Comparison of ENCODE assay signal across 8 cellular contexts in genomic region chr6:119147101-119148053, GRCh38.
DNase-seq lines count a peak whose midpoint lies in the region; ATAC-seq and TF ChIP-seq lines count a peak whose summit lies in the region.

No MANE protein-coding gene starts in this region.

- no peak overlapping the region for H2BK5ac ChIP-seq in neuronal stem cell (ENCODE audit: low read length)

- H3K4ac ChIP-seq in neuronal stem cell (ENCODE audit: low read length), result no peak overlapping the region

- no peak overlapping the region for H3K4me2 ChIP-seq in neuronal stem cell (ENCODE audit: insufficient read depth, low read length, poor library complexity, severe bottlenecking)

- H3K79me1 ChIP-seq in neuronal stem cell (ENCODE audit: low read depth, low read length), result no peaks in the 10 kb centered on the region

- H4K8ac ChIP-seq in neuronal stem cell (ENCODE audit: low read depth, low read length), result no peak overlapping the region

- H3K27ac Mint-ChIP-seq in chondrocyte (ENCODE audit: unreplicated experiment) (peak overlapping the region; percentile 79), type B pancreatic cell (no peak overlapping the region)

- no peak overlapping the region for H2BK120ac ChIP-seq in neuronal stem cell (ENCODE audit: low read depth, low read length)

- no peak overlapping the region for H3K9ac ChIP-seq in neuronal stem cell (ENCODE audit: low read depth, low read length, poor library complexity)

- no peak overlapping the region for H2AK5ac ChIP-seq in neuronal stem cell (ENCODE audit: low read depth, low read length)

- H4K91ac ChIP-seq in neuronal stem cell (ENCODE audit: low read depth, low read length, poor library complexity), result no peak overlapping the region

- H3K27me3 Mint-ChIP-seq in chondrocyte (ENCODE audit: low read depth) (peaks cover 3% of the 10 kb centered on the region), type B pancreatic cell (peaks cover 3% of the 10 kb centered on the region)

- H3K27me3 ChIP-seq in neuronal stem cell (ENCODE audit: control insufficient read depth in 3 of 3, insufficient read depth in 3 of 3, low read depth in 1 of 3, low read length in 3 of 3) (no peaks in the 10 kb centered on the region), WERI-Rb-1 (ENCODE audit: insufficient read depth, low read depth, severe bottlenecking) (peaks cover 3% of the 10 kb centered on the region)

- ATAC-seq in GM19372 (IDR thresholded peaks at IDR 0.05; ENCODE audit: low read depth, unreplicated experiment) (peak; percentile 92), HG03378 (IDR thresholded peaks at IDR 0.05; ENCODE audit: unreplicated experiment) (peak; percentile 100)

- peaks cover 1% of the 10 kb centered on the region in 2 donors for H3K4me1 ChIP-seq in neuronal stem cell (ENCODE audit: control insufficient read depth in 2 of 2, insufficient read depth in 1 of 2, low read depth in 1 of 2, low read length in 2 of 2)

- DNase-seq in CD1c-positive myeloid dendritic cell (ENCODE audit: extremely low spot score) (peak; percentile 92), SW 1271 (lab: John Stamatoyannopoulos, UW) (peak; percentile 60 to 86), chondrocyte (ENCODE audit: low spot score) (no peak), neuronal stem cell (ENCODE audit: low spot score) (no peak), type B pancreatic cell (ENCODE audit: extremely low spot score, unreplicated experiment) (no peak), WERI-Rb-1 (no peak)

- no peak overlapping the region for H3K23ac ChIP-seq in neuronal stem cell (ENCODE audit: low read depth, low read length, poor library complexity)

- no peak overlapping the region for H3K4me3 ChIP-seq in neuronal stem cell (ENCODE audit: low read length in 2 of 2)
- no peak overlapping the region for H3K4me3 ChIP-seq in WERI-Rb-1 (ENCODE audit: low read depth, low read length)

- no peaks in the 10 kb centered on the region for H3K36me3 ChIP-seq in neuronal stem cell (replicated peaks in 1 of 2; ENCODE audit: control insufficient read depth in 2 of 2, insufficient read depth in 2 of 2, low read length in 2 of 2)
- H3K36me3 ChIP-seq in WERI-Rb-1, result no peaks in the 10 kb centered on the region

- no peak overlapping the region for H3K14ac ChIP-seq in neuronal stem cell (ENCODE audit: low read length)

- H3K36me3 Mint-ChIP-seq in chondrocyte (ENCODE audit: low read depth) (no peaks in the 10 kb centered on the region), type B pancreatic cell (no peaks in the 10 kb centered on the region)

- peak overlapping the region; percentile 7 for H2BK15ac ChIP-seq in neuronal stem cell (ENCODE audit: low read length)

- H2BK12ac ChIP-seq in neuronal stem cell (ENCODE audit: low read length), result no peak overlapping the region

- H2AFZ ChIP-seq in neuronal stem cell (ENCODE audit: low read length), result peak overlapping the region; percentile 56

- H3K27ac ChIP-seq in neuronal stem cell (replicated peaks; ENCODE audit: low read length) (no peak overlapping the region), WERI-Rb-1 (no peak overlapping the region)

- peaks cover 34% of the 10 kb centered on the region for H3K4me1 Mint-ChIP-seq in chondrocyte (ENCODE audit: low read depth)
- peaks cover 7% of the 10 kb centered on the region for H3K4me1 Mint-ChIP-seq in type B pancreatic cell (ENCODE audit: unreplicated experiment)

- H3K9me3 Mint-ChIP-seq in chondrocyte (ENCODE audit: low read depth), result no peaks in the 10 kb centered on the region
- H3K9me3 Mint-ChIP-seq in type B pancreatic cell, result no peaks in the 10 kb centered on the region

- WGBS in neuronal stem cell (ENCODE audit: extremely low coverage in 2 of 2, insufficient read length in 2 of 2, insufficient replicate concordance in 1 of 2), 2 donors, result no CpG with 5 or more reads among the region's 6 CpGs

- no peak for TF ChIP-seq CTCF in chondrocyte (IDR thresholded peaks at IDR 0.05)
- TF ChIP-seq CTCF in type B pancreatic cell (conservative IDR thresholded peaks at IDR 0.05), result no peak
- no peak for TF ChIP-seq CTCF in WERI-Rb-1 (IDR thresholded peaks at IDR 0.05; ENCODE audit: low read depth, low read length)

- no peaks in the 10 kb centered on the region for H3K9me3 ChIP-seq in neuronal stem cell (replicated peaks in 1 of 2; ENCODE audit: control insufficient read depth in 2 of 2, insufficient read depth in 1 of 2, low read depth in 1 of 2, low read length in 2 of 2)
- no peaks in the 10 kb centered on the region for H3K9me3 ChIP-seq in WERI-Rb-1 (ENCODE audit: severe bottlenecking)

- H3K18ac ChIP-seq in neuronal stem cell (ENCODE audit: low read length), result no peak overlapping the region

- H3K4me3 Mint-ChIP-seq in chondrocyte (ENCODE audit: unreplicated experiment) (no peak overlapping the region), type B pancreatic cell (no peak overlapping the region)

Comparison
In these comparisons a context has a peak if more than half of its experiments do, and no peak if none do; other contexts are left out.
1. DNase-seq: peak in CD1c-positive myeloid dendritic cell (single experiment) and SW 1271 (2 of 2); none in chondrocyte (single experiment), neuronal stem cell (single experiment), type B pancreatic cell (single experiment) and WERI-Rb-1 (single experiment).